Comparison of ENCODE assay signal across 18 cellular contexts in genomic region chr2:160581448-160581847, GRCh38.
DNase-seq lines count a peak whose midpoint lies in the region; ATAC-seq and TF ChIP-seq lines count a peak whose summit lies in the region.
"Had no signal": no experiment of that assay in that cellular context is flagged by ENCODE, and none has a peak within 500 bp of the region (broad histone marks: within the 10 kb centered on the region; RNA-seq: fewer than 3 reads in every experiment).

No MANE protein-coding gene starts in this region.

- H3K27ac ChIP-seq in PC-3 (ENCODE audit: low read length) (no peak overlapping the region), breast epithelium (no peak overlapping the region)

- no peaks in the 10 kb centered on the region for H3K9me3 Mint-ChIP-seq in activated CD8-positive, alpha-beta T cell treated with anti-CD3 and anti-CD28 coated beads for 36 hours
- H3K9me3 Mint-ChIP-seq in activated CD8-positive, alpha-beta T cell treated with anti-CD3 and anti-CD28 coated beads, Interleukin-2, amount 10 ng/mL, durations not matched to agents 7 days and 5 days (ENCODE audit: insufficient read depth): no peaks in the 10 kb centered on the region
- no peaks in the 10 kb centered on the region for H3K9me3 Mint-ChIP-seq in stimulated activated effector memory CD8-positive, alpha-beta T cell treated with anti-CD3 and anti-CD28 coated beads, Interleukin-12 subunit alpha, Interleukin-12 subunit beta, amount 100 ng/mL, for 72 hours
- no peaks in the 10 kb centered on the region for H3K9me3 Mint-ChIP-seq in activated T-cell treated with anti-CD3 and anti-CD28 coated beads, Interleukin-2, amount 50 U/mL, for 72 hours
- H3K9me3 Mint-ChIP-seq: activated B cell treated with CpG ODN at 0.5 μM for 24 hours; dendritic cell treated with granulocyte-macrophage colony-stimulating factor and Interleukin-4, amounts not matched to agents 40 ng/mL and 50 ng/mL, for 4 days had no signal

- POLR2A ChIA-PET in activated CD8-positive, alpha-beta T cell treated with anti-CD3 and anti-CD28 coated beads for 36 hours (lab: Charles Lee): no interaction called here
- POLR2A ChIA-PET in activated CD8-positive, alpha-beta T cell treated with anti-CD3 and anti-CD28 coated beads, Interleukin-2, amount 10 ng/mL, durations not matched to agents 7 days and 5 days (lab: Charles Lee): no interaction called here
- POLR2A ChIA-PET in PC-3 (lab: Charles Lee; ENCODE audit: unreplicated experiment): no interaction called here

- CTCF ChIA-PET in activated CD8-positive, alpha-beta T cell treated with anti-CD3 and anti-CD28 coated beads for 36 hours (lab: Charles Lee): no interaction called here
- CTCF ChIA-PET in activated CD8-positive, alpha-beta T cell treated with anti-CD3 and anti-CD28 coated beads, Interleukin-2, amount 10 ng/mL, durations not matched to agents 7 days and 5 days (lab: Charles Lee): no interaction called here
- CTCF ChIA-PET in PC-3 (lab: Charles Lee): no interaction called here

- H3K9me2 ChIP-seq in PC-3 (replicated peaks; ENCODE audit: low read length): no peaks in the 10 kb centered on the region

- H3K4me3 Mint-ChIP-seq in activated CD8-positive, alpha-beta T cell treated with anti-CD3 and anti-CD28 coated beads for 36 hours: no peak overlapping the region
- H3K4me3 Mint-ChIP-seq in activated CD8-positive, alpha-beta T cell treated with anti-CD3 and anti-CD28 coated beads, Interleukin-2, amount 10 ng/mL, durations not matched to agents 7 days and 5 days: no peak overlapping the region
- H3K4me3 Mint-ChIP-seq in stimulated activated effector memory CD8-positive, alpha-beta T cell treated with anti-CD3 and anti-CD28 coated beads, Interleukin-12 subunit alpha, Interleukin-12 subunit beta, amount 100 ng/mL, for 72 hours: no peak overlapping the region
- no peak overlapping the region for H3K4me3 Mint-ChIP-seq in activated T-cell treated with anti-CD3 and anti-CD28 coated beads, Interleukin-2, amount 50 U/mL, for 72 hours
- H3K4me3 Mint-ChIP-seq: activated B cell treated with CpG ODN at 0.5 μM for 24 hours; dendritic cell treated with granulocyte-macrophage colony-stimulating factor and Interleukin-4, amounts not matched to agents 40 ng/mL and 50 ng/mL, for 4 days had no signal

- no peaks in the 10 kb centered on the region for H3K27me3 ChIP-seq in PC-3 (ENCODE audit: low read length)
- no peaks in the 10 kb centered on the region for H3K27me3 ChIP-seq in breast epithelium
- H3K27me3 ChIP-seq: heart right ventricle, spleen had no signal

- DNase-seq in activated CD8-positive, alpha-beta T cell treated with anti-CD3 and anti-CD28 coated beads for 36 hours: peak; percentile 9
- DNase-seq in activated CD8-positive, alpha-beta T cell treated with anti-CD3 and anti-CD28 coated beads, Interleukin-2, amount 10 ng/mL, durations not matched to agents 7 days and 5 days: no peak
- DNase-seq in PC-3: no peak
- no peak for DNase-seq in fibroblast of villous mesenchyme (ENCODE audit: low read depth)
- DNase-seq in stimulated activated effector memory CD8-positive, alpha-beta T cell treated with anti-CD3 and anti-CD28 coated beads, Interleukin-12 subunit alpha, Interleukin-12 subunit beta, amount 100 ng/mL, for 72 hours (ENCODE audit: low spot score in 2 of 2): no peak
- DNase-seq in activated T-cell treated with anti-CD3 and anti-CD28 coated beads, Interleukin-2, amount 50 U/mL, for 72 hours: no peak
- DNase-seq in breast epithelium (ENCODE audit: low spot score in 2 of 2): no peak
- no peak for DNase-seq in NCI-H1436 (lab: John Stamatoyannopoulos, UW)
- DNase-seq: activated B cell treated with CpG ODN at 0.5 μM for 24 hours; activated gamma-delta T cell treated with Interleukin-2 at 50 U/mL for 16 hours; Caco-2; heart right ventricle; NCI-H1694; NCI-H510A; posterior cingulate gyrus; spleen; stimulated activated naive CD4-positive, alpha-beta T cell treated with Interleukin-2 at 50 U/mL for 16 hours had no signal

- H3K9me3 ChIP-seq in PC-3 (ENCODE audit: low read length): no peaks in the 10 kb centered on the region
- no peaks in the 10 kb centered on the region for H3K9me3 ChIP-seq in breast epithelium
- H3K9me3 ChIP-seq: Caco-2, spleen had no signal

- intact Hi-C loops in activated CD8-positive, alpha-beta T cell treated with anti-CD3 and anti-CD28 coated beads for 36 hours (cut with micrococcal nuclease): no loop called here
- intact Hi-C loops in PC-3 (cut with micrococcal nuclease) (loop anchor here (5.0 kb wide), 1 partner anchor 149 kb away; no protein-coding TSS in a partner anchor), breast epithelium (cut with DNase I; ENCODE audit: low total_unique reads) (no loop called here)

- H3K4me1 ChIP-seq in PC-3 (ENCODE audit: insufficient read depth, low read length): peaks cover 15% of the 10 kb centered on the region
- peaks cover 4 to 5% of the 10 kb centered on the region in 2 donors for H3K4me1 ChIP-seq in breast epithelium

- ATAC-seq in activated CD8-positive, alpha-beta T cell treated with anti-CD3 and anti-CD28 coated beads for 36 hours: no peak
- ATAC-seq in activated CD8-positive, alpha-beta T cell treated with anti-CD3 and anti-CD28 coated beads, Interleukin-2, amount 10 ng/mL, durations not matched to agents 7 days and 5 days: no peak
- no peak for ATAC-seq in PC-3
- peak; percentile 39 for ATAC-seq in stimulated activated effector memory CD8-positive, alpha-beta T cell treated with anti-CD3 and anti-CD28 coated beads, Interleukin-12 subunit alpha, Interleukin-12 subunit beta, amount 100 ng/mL, for 72 hours
- ATAC-seq in activated T-cell treated with anti-CD3 and anti-CD28 coated beads, Interleukin-2, amount 50 U/mL, for 72 hours (replicated peaks in 1 of 2): no peak
- ATAC-seq: heart right ventricle had no signal

- TF ChIP-seq CTCF in activated CD8-positive, alpha-beta T cell treated with anti-CD3 and anti-CD28 coated beads for 36 hours (IDR thresholded peaks at IDR 0.05): no peak
- peak; percentile 31; the same call in 1 of the 2 replicates for TF ChIP-seq CTCF in PC-3 (conservative IDR thresholded peaks at IDR 0.05; ENCODE audit: low read depth, low read length)
- peak; percentile 10 for TF ChIP-seq CTCF in fibroblast of villous mesenchyme (IDR thresholded peaks at IDR 0.05; ENCODE audit: insufficient read depth, low read depth, low read length)
- no peak for TF ChIP-seq CTCF in breast epithelium (IDR thresholded peaks at IDR 0.05)

- H3K4me3 ChIP-seq in PC-3 (ENCODE audit: low read length) (no peak overlapping the region), fibroblast of villous mesenchyme (ENCODE audit: low read depth, low read length) (no peak overlapping the region), breast epithelium (no peak overlapping the region)
- H3K4me3 ChIP-seq: heart right ventricle, spleen had no signal

- BruUV-seq in PC-3 (replicated peaks; lab: Mats Ljungman, UMichigan): no TSS peak

- TF ChIP-seq POLR2A in breast epithelium (IDR thresholded peaks at IDR 0.05): no peak

- no peak overlapping the region for H3K27ac Mint-ChIP-seq in activated CD8-positive, alpha-beta T cell treated with anti-CD3 and anti-CD28 coated beads for 36 hours
- H3K27ac Mint-ChIP-seq in activated CD8-positive, alpha-beta T cell treated with anti-CD3 and anti-CD28 coated beads, Interleukin-2, amount 10 ng/mL, durations not matched to agents 7 days and 5 days: no peak overlapping the region
- no peak overlapping the region for H3K27ac Mint-ChIP-seq in stimulated activated effector memory CD8-positive, alpha-beta T cell treated with anti-CD3 and anti-CD28 coated beads, Interleukin-12 subunit alpha, Interleukin-12 subunit beta, amount 100 ng/mL, for 72 hours
- no peak overlapping the region for H3K27ac Mint-ChIP-seq in activated T-cell treated with anti-CD3 and anti-CD28 coated beads, Interleukin-2, amount 50 U/mL, for 72 hours
- H3K27ac Mint-ChIP-seq: activated B cell treated with CpG ODN at 0.5 μM for 24 hours; dendritic cell treated with granulocyte-macrophage colony-stimulating factor and Interleukin-4, amounts not matched to agents 40 ng/mL and 50 ng/mL, for 4 days had no signal

- peaks cover 8% of the 10 kb centered on the region for H3F3A ChIP-seq in PC-3 (ENCODE audit: low read length, unreplicated experiment)

- no peaks in the 10 kb centered on the region for H3K36me3 ChIP-seq in PC-3 (ENCODE audit: low read depth, low read length)
- no peaks in the 10 kb centered on the region for H3K36me3 ChIP-seq in breast epithelium
- H3K36me3 ChIP-seq: heart right ventricle, spleen had no signal

- H3K4me2 ChIP-seq in PC-3 (ENCODE audit: low read length): no peak overlapping the region

- H3K79me2 ChIP-seq in PC-3 (ENCODE audit: low read length): no peaks in the 10 kb centered on the region

- no peak overlapping the region for H2AFZ ChIP-seq in PC-3 (ENCODE audit: low read length)

- no peaks in the 10 kb centered on the region for H3K36me3 Mint-ChIP-seq in activated CD8-positive, alpha-beta T cell treated with anti-CD3 and anti-CD28 coated beads for 36 hours (ENCODE audit: low read depth)
- no peaks in the 10 kb centered on the region for H3K36me3 Mint-ChIP-seq in activated CD8-positive, alpha-beta T cell treated with anti-CD3 and anti-CD28 coated beads, Interleukin-2, amount 10 ng/mL, durations not matched to agents 7 days and 5 days (ENCODE audit: low read depth)
- no peaks in the 10 kb centered on the region for H3K36me3 Mint-ChIP-seq in stimulated activated effector memory CD8-positive, alpha-beta T cell treated with anti-CD3 and anti-CD28 coated beads, Interleukin-12 subunit alpha, Interleukin-12 subunit beta, amount 100 ng/mL, for 72 hours
- no peaks in the 10 kb centered on the region for H3K36me3 Mint-ChIP-seq in activated T-cell treated with anti-CD3 and anti-CD28 coated beads, Interleukin-2, amount 50 U/mL, for 72 hours (ENCODE audit: insufficient read depth in 2 of 2)

- no peaks in the 10 kb centered on the region for H3K4me1 Mint-ChIP-seq in activated CD8-positive, alpha-beta T cell treated with anti-CD3 and anti-CD28 coated beads for 36 hours (ENCODE audit: low read depth)
- peaks cover 3% of the 10 kb centered on the region for H3K4me1 Mint-ChIP-seq in activated CD8-positive, alpha-beta T cell treated with anti-CD3 and anti-CD28 coated beads, Interleukin-2, amount 10 ng/mL, durations not matched to agents 7 days and 5 days (ENCODE audit: low read depth)
- no peaks in the 10 kb centered on the region for H3K4me1 Mint-ChIP-seq in stimulated activated effector memory CD8-positive, alpha-beta T cell treated with anti-CD3 and anti-CD28 coated beads, Interleukin-12 subunit alpha, Interleukin-12 subunit beta, amount 100 ng/mL, for 72 hours
- no peaks in the 10 kb centered on the region for H3K4me1 Mint-ChIP-seq in activated T-cell treated with anti-CD3 and anti-CD28 coated beads, Interleukin-2, amount 50 U/mL, for 72 hours (ENCODE audit: low read depth)
- H3K4me1 Mint-ChIP-seq: activated B cell treated with CpG ODN at 0.5 μM for 24 hours had no signal

- no peaks in the 10 kb centered on the region for H4K20me1 ChIP-seq in PC-3 (ENCODE audit: low read length)

- no peak overlapping the region for H3K9ac ChIP-seq in PC-3 (ENCODE audit: low read length)

- no peaks in the 10 kb centered on the region for H3K27me3 Mint-ChIP-seq in activated CD8-positive, alpha-beta T cell treated with anti-CD3 and anti-CD28 coated beads for 36 hours
- H3K27me3 Mint-ChIP-seq in activated CD8-positive, alpha-beta T cell treated with anti-CD3 and anti-CD28 coated beads, Interleukin-2, amount 10 ng/mL, durations not matched to agents 7 days and 5 days (ENCODE audit: low read depth): peaks cover 4% of the 10 kb centered on the region
- no peaks in the 10 kb centered on the region for H3K27me3 Mint-ChIP-seq in activated T-cell treated with anti-CD3 and anti-CD28 coated beads, Interleukin-2, amount 50 U/mL, for 72 hours (ENCODE audit: low read depth)
- H3K27me3 Mint-ChIP-seq: activated B cell treated with CpG ODN at 0.5 μM for 24 hours; dendritic cell treated with granulocyte-macrophage colony-stimulating factor and Interleukin-4, amounts not matched to agents 40 ng/mL and 50 ng/mL, for 4 days had no signal

Comparison
In these comparisons a context has a peak if more than half of its experiments do, and no peak if none do; other contexts are left out.
1. CTCF ChIP-seq: peak in PC-3 (single experiment) and fibroblast of villous mesenchyme (single experiment); none in activated CD8-positive, alpha-beta T cell treated with anti-CD3 and anti-CD28 coated beads for 36 hours (single experiment) and breast epithelium (0 of 3).